ENCODE assay signal across 8 cellular contexts in genomic region chr6:128112494-128112893, GRCh38.
DNase-seq lines count a peak whose midpoint lies in the region; ATAC-seq and TF ChIP-seq lines count a peak whose summit lies in the region.

No MANE protein-coding gene starts in this region.

- H3K9ac ChIP-seq in skeletal muscle satellite cell (ENCODE audit: low read depth, low read length) = peak overlapping the region; percentile 6

- no peaks in the 10 kb centered on the region for H3K27me3 ChIP-seq in effector memory CD4-positive, alpha-beta T cell (replicated peaks; ENCODE audit: control insufficient read depth, insufficient read depth, low read length, poor library complexity, severe bottlenecking)
- no peaks in the 10 kb centered on the region for H3K27me3 ChIP-seq in skeletal muscle satellite cell (ENCODE audit: control insufficient read depth, insufficient read depth, low read length)

- H3K36me3 Mint-ChIP-seq in CD14-positive monocyte = no peaks in the 10 kb centered on the region

- intact Hi-C loops in head of caudate nucleus (cut with DNase I) = no loop called here
- intact Hi-C loops in CD14-positive monocyte (cut with micrococcal nuclease) = no loop called here

- no peaks in the 10 kb centered on the region for H3K4me1 ChIP-seq in effector memory CD4-positive, alpha-beta T cell (ENCODE audit: control insufficient read depth, insufficient read depth, low read length, poor library complexity, severe bottlenecking)
- peaks cover 3% of the 10 kb centered on the region for H3K4me1 ChIP-seq in skeletal muscle satellite cell (ENCODE audit: control insufficient read depth, insufficient read depth, low read length)

- ATAC-seq in HG03460 (IDR thresholded peaks at IDR 0.05; ENCODE audit: unreplicated experiment) (peak; percentile 78), HG03095 (IDR thresholded peaks at IDR 0.05; ENCODE audit: unreplicated experiment) (no peak), HG03108 (IDR thresholded peaks at IDR 0.05; ENCODE audit: unreplicated experiment) (no peak)

- peak overlapping the region; percentile 38 for H3K4me2 ChIP-seq in skeletal muscle satellite cell (ENCODE audit: low read length)

- no peaks in the 10 kb centered on the region for H3K36me3 ChIP-seq in effector memory CD4-positive, alpha-beta T cell (ENCODE audit: control insufficient read depth, insufficient read depth, low read length)
- H3K36me3 ChIP-seq in skeletal muscle satellite cell (ENCODE audit: insufficient read depth, low read length) = no peaks in the 10 kb centered on the region

- H3K9me3 ChIP-seq in effector memory CD4-positive, alpha-beta T cell (ENCODE audit: control insufficient read depth, low read length) = no peaks in the 10 kb centered on the region
- H3K9me3 ChIP-seq in skeletal muscle satellite cell (replicated peaks; ENCODE audit: low read length) = no peaks in the 10 kb centered on the region

- no peak overlapping the region for H3K27ac ChIP-seq in effector memory CD4-positive, alpha-beta T cell (ENCODE audit: insufficient read depth, low read length, poor library complexity, severe bottlenecking)

- TF ChIP-seq CTCF in CD14-positive monocyte (IDR thresholded peaks at IDR 0.05) = no peak

- H3K27ac Mint-ChIP-seq in CD14-positive monocyte = no peak overlapping the region

- peaks cover 0 to 6% (median 4%) of the 10 kb centered on the region in 7 donors for H3K9me3 Mint-ChIP-seq in CD14-positive monocyte

- H3K4me1 Mint-ChIP-seq in CD14-positive monocyte = no peaks in the 10 kb centered on the region

- peak overlapping the region; percentile 14 for H3K4me3 ChIP-seq in effector memory CD4-positive, alpha-beta T cell (ENCODE audit: insufficient read depth, low read depth, low read length, poor library complexity, severe bottlenecking)
- H3K4me3 ChIP-seq in skeletal muscle satellite cell (ENCODE audit: low read length) = no peak overlapping the region

- peaks cover 0 to 4% (median 0%) of the 10 kb centered on the region in 3 donors for H3K27me3 Mint-ChIP-seq in CD14-positive monocyte (ENCODE audit: low read depth in 3 of 3)

- H3K4me3 Mint-ChIP-seq in CD14-positive monocyte = no peak overlapping the region

- peak; percentile 7 for DNase-seq in GM19238 (ENCODE audit: insufficient read length, low spot score)
- DNase-seq in effector memory CD4-positive, alpha-beta T cell = no peak
- no peak for DNase-seq in head of caudate nucleus
- no peak for DNase-seq in CD14-positive monocyte (ENCODE audit: low spot score)
